11 cellular contexts compared by ENCODE assay signal in the genomic region with DNA sequence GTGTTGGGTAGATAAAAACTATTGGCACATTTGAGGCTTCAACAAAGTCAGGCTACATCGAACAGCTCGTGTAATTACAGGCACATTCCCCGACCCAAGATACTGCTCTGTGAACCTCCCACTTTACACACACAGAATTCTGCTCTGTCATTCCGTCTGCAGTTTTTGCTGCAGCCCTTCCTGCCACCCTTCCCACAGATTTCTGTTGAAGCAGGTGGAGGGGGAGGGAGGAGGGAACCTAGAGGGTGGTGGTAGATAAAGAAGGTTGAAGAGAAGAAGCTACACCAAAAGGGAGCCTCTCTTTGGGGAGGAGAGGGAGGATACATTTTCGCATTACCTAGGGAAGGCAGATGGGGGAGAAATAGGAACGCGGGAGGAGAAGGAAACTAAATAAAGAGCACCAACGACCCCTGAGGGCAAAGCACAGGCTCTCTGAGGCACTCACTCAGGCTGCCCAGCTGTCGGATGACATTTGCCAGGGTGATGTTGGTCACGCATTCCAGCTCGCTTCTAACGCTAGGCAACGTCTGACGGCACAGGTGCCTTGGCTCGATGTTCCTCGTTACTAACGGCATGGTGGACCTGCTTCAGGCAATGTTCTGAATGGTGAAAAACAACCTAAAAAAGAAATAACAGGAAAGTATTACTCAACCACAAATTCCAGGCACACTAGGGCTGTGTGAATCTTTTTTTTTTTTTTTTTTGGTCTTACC. TPM values are rescaled to one million over a fixed set of nuclear protein-coding genes. Genes with fewer than 3 reads are reported as not detected.
DNase-seq lines count a peak whose midpoint lies in the region; ATAC-seq and FAIRE-seq lines count a peak whose summit lies in the region.
"Had no signal": no experiment of that assay in that cellular context is flagged by ENCODE, and none has a peak within 500 bp of the region (broad histone marks: within the 10 kb centered on the region; RNA-seq: fewer than 3 reads in every experiment).

No MANE protein-coding gene starts in this region.

- H3K4me3 ChIP-seq in right cardiac atrium (ENCODE audit: low read length) (no peak overlapping the region), skeletal muscle satellite cell (ENCODE audit: low read length) (peak overlapping the region; percentile 28)
- H3K4me3 ChIP-seq: right lobe of liver had no signal

- no peak overlapping the region for H3K4me3 Mint-ChIP-seq in activated CD8-positive, alpha-beta memory T cell treated with anti-CD3 and anti-CD28 coated beads, Interleukin-2, amount 10 ng/mL, durations not matched to agents 7 days and 5 days
- H3K4me3 Mint-ChIP-seq in activated naive CD4-positive, alpha-beta T cell treated with anti-CD3 and anti-CD28 coated beads for 36 hours: peak overlapping the region; percentile 74

- H3K27me3 ChIP-seq in right cardiac atrium (ENCODE audit: control insufficient read depth, insufficient read depth) (no peaks in the 10 kb centered on the region), skeletal muscle satellite cell (ENCODE audit: control insufficient read depth, insufficient read depth, low read length) (no peaks in the 10 kb centered on the region)
- H3K27me3 ChIP-seq: right lobe of liver had no signal

- peak overlapping the region; percentile 34 for H3K9ac ChIP-seq in skeletal muscle satellite cell (ENCODE audit: low read depth, low read length)

- H3K36me3 ChIP-seq in skeletal muscle satellite cell (ENCODE audit: insufficient read depth, low read length): peaks cover 25% of the 10 kb centered on the region

- H3K9me3 Mint-ChIP-seq in activated CD8-positive, alpha-beta memory T cell treated with anti-CD3 and anti-CD28 coated beads, Interleukin-2, amount 10 ng/mL, durations not matched to agents 7 days and 5 days (ENCODE audit: low read depth): no peaks in the 10 kb centered on the region
- no peaks in the 10 kb centered on the region for H3K9me3 Mint-ChIP-seq in activated naive CD4-positive, alpha-beta T cell treated with anti-CD3 and anti-CD28 coated beads for 36 hours

- no peak for ATAC-seq in activated CD8-positive, alpha-beta memory T cell treated with anti-CD3 and anti-CD28 coated beads, Interleukin-2, amount 10 ng/mL, durations not matched to agents 7 days and 5 days
- peak; percentile 64 to 68 for ATAC-seq in right cardiac atrium
- ATAC-seq in GM19035 (IDR thresholded peaks at IDR 0.05; ENCODE audit: unreplicated experiment): no peak

- H3K36me3 Mint-ChIP-seq in activated CD8-positive, alpha-beta memory T cell treated with anti-CD3 and anti-CD28 coated beads, Interleukin-2, amount 10 ng/mL, durations not matched to agents 7 days and 5 days: peaks cover 22% of the 10 kb centered on the region
- peaks cover 16% of the 10 kb centered on the region for H3K36me3 Mint-ChIP-seq in activated naive CD4-positive, alpha-beta T cell treated with anti-CD3 and anti-CD28 coated beads for 36 hours (ENCODE audit: low read depth)

- peak overlapping the region; percentile 93 for H3K27ac ChIP-seq in right cardiac atrium (ENCODE audit: low read length)
- H3K27ac ChIP-seq: C4-2B had no signal

- H3K27ac Mint-ChIP-seq in activated CD8-positive, alpha-beta memory T cell treated with anti-CD3 and anti-CD28 coated beads, Interleukin-2, amount 10 ng/mL, durations not matched to agents 7 days and 5 days: peak overlapping the region; percentile 14
- H3K27ac Mint-ChIP-seq in activated naive CD4-positive, alpha-beta T cell treated with anti-CD3 and anti-CD28 coated beads for 36 hours: peak overlapping the region; percentile 87

- peaks cover 44% of the 10 kb centered on the region for H3K4me1 Mint-ChIP-seq in activated CD8-positive, alpha-beta memory T cell treated with anti-CD3 and anti-CD28 coated beads, Interleukin-2, amount 10 ng/mL, durations not matched to agents 7 days and 5 days
- peaks cover 78% of the 10 kb centered on the region for H3K4me1 Mint-ChIP-seq in activated naive CD4-positive, alpha-beta T cell treated with anti-CD3 and anti-CD28 coated beads for 36 hours (ENCODE audit: low read depth)

- intact Hi-C loops in activated naive CD4-positive, alpha-beta T cell treated with anti-CD3 and anti-CD28 coated beads for 36 hours (cut with micrococcal nuclease): loop anchor here (5.0 kb wide), 1 partner anchor 54 kb away; no protein-coding TSS in a partner anchor
- intact Hi-C loops in right cardiac atrium (cut with DNase I): no loop called here

- H3K9me3 ChIP-seq in right cardiac atrium (ENCODE audit: control insufficient read depth, low read length) (no peaks in the 10 kb centered on the region), skeletal muscle satellite cell (replicated peaks; ENCODE audit: low read length) (no peaks in the 10 kb centered on the region)
- H3K9me3 ChIP-seq: right lobe of liver had no signal

- CTCF ChIA-PET in activated CD8-positive, alpha-beta memory T cell treated with anti-CD3 and anti-CD28 coated beads, Interleukin-2, amount 10 ng/mL, durations not matched to agents 7 days and 5 days (lab: Charles Lee): interaction anchor here (0.9 to 1.4 kb wide), 3 partner anchors 8 to 32 kb away, joined by 3 to 5 read pairs (median 3); no protein-coding TSS in a partner anchor
- CTCF ChIA-PET in activated naive CD4-positive, alpha-beta T cell treated with anti-CD3 and anti-CD28 coated beads for 36 hours (lab: Charles Lee): interaction anchor here (0.9 to 2.1 kb wide), 7 partner anchors 12 to 178 kb away, joined by 3 to 6 read pairs (median 4); no protein-coding TSS in a partner anchor

- no peak for FAIRE-seq in urothelium cell line (lab: Jason Lieb, UNC)

- no peaks in the 10 kb centered on the region for H3K27me3 Mint-ChIP-seq in activated CD8-positive, alpha-beta memory T cell treated with anti-CD3 and anti-CD28 coated beads, Interleukin-2, amount 10 ng/mL, durations not matched to agents 7 days and 5 days
- H3K27me3 Mint-ChIP-seq in activated naive CD4-positive, alpha-beta T cell treated with anti-CD3 and anti-CD28 coated beads for 36 hours (ENCODE audit: low read depth): no peaks in the 10 kb centered on the region

- DNase-seq in activated CD8-positive, alpha-beta memory T cell treated with anti-CD3 and anti-CD28 coated beads, Interleukin-2, amount 10 ng/mL, durations not matched to agents 7 days and 5 days: no peak
- no peak for DNase-seq in activated CD8-positive, alpha-beta memory T cell treated with anti-CD3 and anti-CD28 coated beads, Interleukin-2, amount 50 U/mL, for 4 hours
- peak; percentile 48 for DNase-seq in activated naive CD4-positive, alpha-beta T cell treated with anti-CD3 and anti-CD28 coated beads for 36 hours
- DNase-seq in right cardiac atrium: peak in 2 of 3 donors; percentile 67 to 69
- no peak for DNase-seq in urothelium cell line (ENCODE audit: low spot score)
- DNase-seq in ureter (ENCODE audit: low spot score): no peak

- WGBS in right cardiac atrium: 13% methylated on average over 17 of the region's 17 CpGs

- H3K4me2 ChIP-seq in skeletal muscle satellite cell (ENCODE audit: low read length): peak overlapping the region; percentile 62

- H3K4me1 ChIP-seq in right cardiac atrium (ENCODE audit: control insufficient read depth, insufficient read depth, low read length): peaks cover 21% of the 10 kb centered on the region
- H3K4me1 ChIP-seq in skeletal muscle satellite cell (ENCODE audit: control insufficient read depth, insufficient read depth, low read length): peaks cover 33% of the 10 kb centered on the region

RNA-seq across cellular contexts. Expression of gene GPR3, which starts 36.0 kb away (rescaled TPM):
- under 1 TPM; 0.44 to 0.49 TPM for total RNA-seq in activated CD8-positive, alpha-beta memory T cell treated with anti-CD3 and anti-CD28 coated beads, Interleukin-2, amount 10 ng/mL, durations not matched to agents 7 days and 5 days
- total RNA-seq in activated naive CD4-positive, alpha-beta T cell treated with anti-CD3 and anti-CD28 coated beads for 36 hours: under 1 TPM; 0.64 to 0.74 TPM
- total RNA-seq in right cardiac atrium: 1 to 10 TPM in 1 of 4 donors, under 1 TPM in 3; 0.46 to 3.3 (median 0.68) TPM
- polyA plus RNA-seq in right cardiac atrium: 1.7 TPM
- 1.0 and 1.5 TPM in 2 replicates for total RNA-seq in skeletal muscle satellite cell (2012; rRNA removed)
- 0.47 TPM for total RNA-seq in ureter

RNA-seq across cellular contexts. Expression of gene CD164L2, which starts 45.3 kb away (rescaled TPM):
- total RNA-seq in activated CD8-positive, alpha-beta memory T cell treated with anti-CD3 and anti-CD28 coated beads, Interleukin-2, amount 10 ng/mL, durations not matched to agents 7 days and 5 days: not detected
- not detected for total RNA-seq in activated naive CD4-positive, alpha-beta T cell treated with anti-CD3 and anti-CD28 coated beads for 36 hours
- not detected for total RNA-seq in right cardiac atrium
- polyA plus RNA-seq in right cardiac atrium: not detected
- total RNA-seq in skeletal muscle satellite cell (2012; rRNA removed): not detected in 2 replicates
- total RNA-seq in ureter: not detected
- total RNA-seq: T-helper 1 cell treated with Interleukin-12 subunit alpha and Interleukin-12 subunit beta and Interleukin-4 antibody, amounts not matched to agents 30 ng/mL and 1 ng/mL, for 36 hours had no signal

RNA-seq across cellular contexts. Expression of gene FCN3, which starts 53.8 kb away (rescaled TPM):
- total RNA-seq in activated CD8-positive, alpha-beta memory T cell treated with anti-CD3 and anti-CD28 coated beads, Interleukin-2, amount 10 ng/mL, durations not matched to agents 7 days and 5 days: not detected
- total RNA-seq in activated naive CD4-positive, alpha-beta T cell treated with anti-CD3 and anti-CD28 coated beads for 36 hours: not detected
- total RNA-seq in right cardiac atrium (10 to 100 TPM in 3 of 4 donors, 1 to 10 TPM in 1; 5.8 to 46.0 (median 11.9) TPM), ureter (2.1 TPM)
- 98.1 TPM for polyA plus RNA-seq in right cardiac atrium
- total RNA-seq in skeletal muscle satellite cell (2012; rRNA removed): not detected in 2 replicates
- total RNA-seq: T-helper 1 cell treated with Interleukin-12 subunit alpha and Interleukin-12 subunit beta and Interleukin-4 antibody, amounts not matched to agents 30 ng/mL and 1 ng/mL, for 36 hours had no signal

Comparison
In these comparisons a context has a peak if more than half of its experiments do, and no peak if none do; other contexts are left out.
1. ATAC-seq: peak in right cardiac atrium (2 of 2); none in activated CD8-positive, alpha-beta memory T cell treated with anti-CD3 and anti-CD28 coated beads, Interleukin-2, amount 10 ng/mL, durations not matched to agents 7 days and 5 days (single experiment) and GM19035 (single experiment).
2. DNase-seq: peak in activated naive CD4-positive, alpha-beta T cell treated with anti-CD3 and anti-CD28 coated beads for 36 hours (single experiment) and right cardiac atrium (2 of 3); none in activated CD8-positive, alpha-beta memory T cell treated with anti-CD3 and anti-CD28 coated beads, Interleukin-2, amount 10 ng/mL, durations not matched to agents 7 days and 5 days (single experiment), activated CD8-positive, alpha-beta memory T cell treated with anti-CD3 and anti-CD28 coated beads, Interleukin-2, amount 50 U/mL, for 4 hours (single experiment), urothelium cell line (single experiment) and ureter (single experiment).